Comparison of ENCODE assay signal across 1 cellular context in the genomic region with DNA sequence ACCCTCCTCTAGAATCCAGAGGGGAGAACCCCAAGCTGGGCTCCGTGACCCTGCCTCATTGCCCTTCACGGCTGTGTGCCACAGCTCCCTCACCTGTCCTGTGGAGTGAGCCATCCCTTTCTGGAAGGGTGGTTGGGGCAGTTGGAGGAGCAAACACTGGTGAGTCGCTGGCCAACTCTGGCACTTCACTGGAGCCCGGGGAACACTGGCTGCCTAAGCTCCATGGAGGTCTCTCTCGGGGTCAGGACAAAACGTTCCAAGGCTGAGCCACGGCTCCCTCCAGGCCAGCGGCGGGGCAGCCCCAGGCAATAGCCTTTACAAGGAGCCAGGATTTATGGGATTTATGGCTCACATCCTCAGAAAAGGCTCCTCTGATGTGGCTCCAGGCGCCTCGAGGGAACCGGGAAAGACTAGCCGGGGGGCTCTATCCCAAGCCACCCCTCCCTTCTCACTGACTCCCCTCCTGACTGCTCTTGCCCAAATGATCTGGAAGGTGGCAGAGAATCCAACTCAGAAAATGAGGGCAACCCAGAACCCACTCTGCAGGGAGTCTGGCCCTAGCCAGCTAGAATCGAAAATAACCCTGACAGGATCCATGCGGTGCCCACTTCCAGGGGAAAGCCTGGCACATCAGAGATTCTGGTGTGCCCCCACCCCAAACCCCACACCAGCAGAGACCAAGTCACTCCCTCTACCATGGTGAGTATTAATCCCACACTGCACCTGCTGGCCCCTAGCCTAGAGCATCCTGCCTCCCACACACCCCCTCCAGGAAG.
TF ChIP-seq lines count a peak whose summit lies in the region.

No MANE protein-coding gene starts in this region.

TF ChIP-seq in HepG2, 621 proteins besides CTCF, POLR2A, EP300 and RAD21 (continued from another document):
- TF ChIP-seq JUN (CRISPR knock-in tag; IDR thresholded peaks at IDR 0.05) (no peak), ZFP36 (IDR thresholded peaks at IDR 0.05; ENCODE audit: borderline replicate concordance, low read depth, low read length, partially characterized antibody) (no peak), ZMYM3 (CRISPR knock-in tag; IDR thresholded peaks at IDR 0.05) (no peak), LBX2 (CRISPR knock-in tag; IDR thresholded peaks at IDR 0.05; ENCODE audit: borderline replicate concordance) (no peak), RCOR2 (CRISPR knock-in tag; IDR thresholded peaks at IDR 0.05) (no peak), MTA3 (CRISPR knock-in tag; IDR thresholded peaks at IDR 0.05) (no peak), SIX4 (CRISPR knock-in tag; IDR thresholded peaks at IDR 0.05) (no peak), FOXP4 (CRISPR knock-in tag; IDR thresholded peaks at IDR 0.05) (no peak), ZNF367 (CRISPR knock-in tag; IDR thresholded peaks at IDR 0.05; ENCODE audit: borderline replicate concordance) (no peak), DZIP1 (CRISPR knock-in tag; IDR thresholded peaks at IDR 0.05) (no peak), ZNF562 (CRISPR knock-in tag; IDR thresholded peaks at IDR 0.05; ENCODE audit: borderline replicate concordance) (no peak), ZNF484 (CRISPR knock-in tag; IDR thresholded peaks at IDR 0.05; ENCODE audit: borderline replicate concordance, low read depth) (no peak), ZNF883 (CRISPR knock-in tag; IDR thresholded peaks at IDR 0.05; ENCODE audit: not compliant biosample characterization) (no peak)
- TF ChIP-seq, protein P1, sequence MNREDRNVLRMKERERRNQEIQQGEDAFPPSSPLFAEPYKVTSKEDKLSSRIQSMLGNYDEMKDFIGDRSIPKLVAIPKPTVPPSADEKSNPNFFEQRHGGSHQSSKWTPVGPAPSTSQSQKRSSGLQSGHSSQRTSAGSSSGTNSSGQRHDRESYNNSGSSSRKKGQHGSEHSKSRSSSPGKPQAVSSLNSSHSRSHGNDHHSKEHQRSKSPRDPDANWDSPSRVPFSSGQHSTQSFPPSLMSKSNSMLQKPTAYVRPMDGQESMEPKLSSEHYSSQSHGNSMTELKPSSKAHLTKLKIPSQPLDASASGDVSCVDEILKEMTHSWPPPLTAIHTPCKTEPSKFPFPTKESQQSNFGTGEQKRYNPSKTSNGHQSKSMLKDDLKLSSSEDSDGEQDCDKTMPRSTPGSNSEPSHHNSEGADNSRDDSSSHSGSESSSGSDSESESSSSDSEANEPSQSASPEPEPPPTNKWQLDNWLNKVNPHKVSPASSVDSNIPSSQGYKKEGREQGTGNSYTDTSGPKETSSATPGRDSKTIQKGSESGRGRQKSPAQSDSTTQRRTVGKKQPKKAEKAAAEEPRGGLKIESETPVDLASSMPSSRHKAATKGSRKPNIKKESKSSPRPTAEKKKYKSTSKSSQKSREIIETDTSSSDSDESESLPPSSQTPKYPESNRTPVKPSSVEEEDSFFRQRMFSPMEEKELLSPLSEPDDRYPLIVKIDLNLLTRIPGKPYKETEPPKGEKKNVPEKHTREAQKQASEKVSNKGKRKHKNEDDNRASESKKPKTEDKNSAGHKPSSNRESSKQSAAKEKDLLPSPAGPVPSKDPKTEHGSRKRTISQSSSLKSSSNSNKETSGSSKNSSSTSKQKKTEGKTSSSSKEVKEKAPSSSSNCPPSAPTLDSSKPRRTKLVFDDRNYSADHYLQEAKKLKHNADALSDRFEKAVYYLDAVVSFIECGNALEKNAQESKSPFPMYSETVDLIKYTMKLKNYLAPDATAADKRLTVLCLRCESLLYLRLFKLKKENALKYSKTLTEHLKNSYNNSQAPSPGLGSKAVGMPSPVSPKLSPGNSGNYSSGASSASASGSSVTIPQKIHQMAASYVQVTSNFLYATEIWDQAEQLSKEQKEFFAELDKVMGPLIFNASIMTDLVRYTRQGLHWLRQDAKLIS (CRISPR knock-in tag; IDR thresholded peaks at IDR 0.05), result no peak
